ENCODE assay signal across 6 cellular contexts in genomic region chr2:121120411-121120810, GRCh38.
"Had no signal": no experiment of that assay in that cellular context is flagged by ENCODE, and none has a peak within 500 bp of the region (broad histone marks: within the 10 kb centered on the region; RNA-seq: fewer than 3 reads in every experiment).

No MANE protein-coding gene starts in this region.

- DNase-seq: GM23248, GOT3, H7, H9, HCEC 1CT, HFFc6 had no signal
